In genomic region chr1:25068829-25069228, GRCh38 we compare ENCODE assay signal across 14 cellular contexts.
DNase-seq lines count a peak whose midpoint lies in the region; ATAC-seq and TF ChIP-seq lines count a peak whose summit lies in the region.
"Had no signal": no experiment of that assay in that cellular context is flagged by ENCODE, and none has a peak within 500 bp of the region (broad histone marks: within the 10 kb centered on the region; RNA-seq: fewer than 3 reads in every experiment).

No MANE protein-coding gene starts in this region.

- H3K4me1 Mint-ChIP-seq in chondrocyte (ENCODE audit: low read depth) = peaks cover 5% of the 10 kb centered on the region

- H3K36me3 ChIP-seq in cardiac muscle cell (no peaks in the 10 kb centered on the region), right atrium auricular region (no peaks in the 10 kb centered on the region), OCI-LY3 (replicated peaks; ENCODE audit: low read depth, low read length) (no peaks in the 10 kb centered on the region), upper lobe of right lung (no peaks in the 10 kb centered on the region)
- H3K36me3 ChIP-seq: tibial artery had no signal

- no peak overlapping the region for H3K27ac Mint-ChIP-seq in chondrocyte (ENCODE audit: unreplicated experiment)

- H3K4me3 ChIP-seq in cardiac muscle cell (no peak overlapping the region), right atrium auricular region (no peak overlapping the region), OCI-LY3 (ENCODE audit: low read length) (no peak overlapping the region), upper lobe of right lung (no peak overlapping the region)
- H3K4me3 ChIP-seq: mucosa of descending colon, tibial artery had no signal

- DNase-seq in cardiac muscle cell (ENCODE audit: low read depth in 1 of 2, low spot score in 1 of 2) = no peak
- DNase-seq in right atrium auricular region (ENCODE audit: low spot score) = no peak
- DNase-seq in chondrocyte (ENCODE audit: low spot score) = peak; percentile 41
- peak; percentile 26 for DNase-seq in upper lobe of right lung
- DNase-seq in ureter (ENCODE audit: low spot score) = no peak
- no peak for DNase-seq in OCI-M1 (lab: John Stamatoyannopoulos, UW)
- DNase-seq in NCI-H1694 (lab: John Stamatoyannopoulos, UW) = no peak
- DNase-seq: NCI-H1105 treated with DMSO at 0.1 percent for 48 hours, NCI-H446 treated with DMSO at 0.1 percent for 48 hours, tibial artery had no signal

- H3K9ac ChIP-seq in OCI-LY3 (ENCODE audit: low read length) = no peak overlapping the region
- H3K9ac ChIP-seq: parathyroid adenoma had no signal

- H2AFZ ChIP-seq in OCI-LY3 (ENCODE audit: low read depth, low read length) = no peak overlapping the region
- H2AFZ ChIP-seq: parathyroid adenoma had no signal

- intact Hi-C loops in upper lobe of right lung (cut with DNase I) = no loop called here

- no peaks in the 10 kb centered on the region for H3K36me3 Mint-ChIP-seq in chondrocyte (ENCODE audit: low read depth)

- H4K20me1 ChIP-seq in OCI-LY3 (ENCODE audit: insufficient read depth, low read length) = no peaks in the 10 kb centered on the region

- H3K79me2 ChIP-seq in OCI-LY3 (ENCODE audit: low read length) = no peaks in the 10 kb centered on the region
- H3K79me2 ChIP-seq: parathyroid adenoma had no signal

- no peak overlapping the region for H3K4me3 Mint-ChIP-seq in chondrocyte (ENCODE audit: unreplicated experiment)

- H3K27ac ChIP-seq in cardiac muscle cell (no peak overlapping the region), right atrium auricular region (no peak overlapping the region), OCI-LY3 (ENCODE audit: low read length) (no peak overlapping the region), upper lobe of right lung (no peak overlapping the region)
- H3K27ac ChIP-seq: parathyroid adenoma, tibial artery had no signal

- ATAC-seq in upper lobe of right lung = no peak
- ATAC-seq: mucosa of descending colon, Panc1 had no signal

- H3K4me2 ChIP-seq in OCI-LY3 (ENCODE audit: low read length) = no peak overlapping the region

- H3K9me3 ChIP-seq in cardiac muscle cell (ENCODE audit: low read depth) = no peaks in the 10 kb centered on the region
- H3K9me3 ChIP-seq in right atrium auricular region = no peaks in the 10 kb centered on the region
- no peaks in the 10 kb centered on the region for H3K9me3 ChIP-seq in OCI-LY3 (ENCODE audit: insufficient read depth, low read length)
- no peaks in the 10 kb centered on the region for H3K9me3 ChIP-seq in upper lobe of right lung
- H3K9me3 ChIP-seq: mucosa of descending colon, tibial artery had no signal

- H3K9me3 Mint-ChIP-seq in chondrocyte (ENCODE audit: low read depth) = no peaks in the 10 kb centered on the region

- no peaks in the 10 kb centered on the region for H3K27me3 ChIP-seq in cardiac muscle cell
- H3K27me3 ChIP-seq in right atrium auricular region = no peaks in the 10 kb centered on the region
- no peaks in the 10 kb centered on the region for H3K27me3 ChIP-seq in OCI-LY3 (ENCODE audit: low read depth, low read length)
- no peaks in the 10 kb centered on the region for H3K27me3 ChIP-seq in upper lobe of right lung

- TF ChIP-seq CTCF in cardiac muscle cell (IDR thresholded peaks at IDR 0.05; ENCODE audit: low read depth, low read length) = peak; percentile 3
- no peak for TF ChIP-seq CTCF in right atrium auricular region (IDR thresholded peaks at IDR 0.05)
- TF ChIP-seq CTCF in OCI-LY3 (IDR thresholded peaks at IDR 0.05; ENCODE audit: low read depth, low read length) = peak; percentile 31
- peak; percentile 23 for TF ChIP-seq CTCF in chondrocyte (IDR thresholded peaks at IDR 0.05)
- TF ChIP-seq CTCF in upper lobe of right lung (IDR thresholded peaks at IDR 0.05) = peak; percentile 10

- H3K27me3 Mint-ChIP-seq in chondrocyte (ENCODE audit: low read depth) = peaks cover 12% of the 10 kb centered on the region

- H3K4me1 ChIP-seq in cardiac muscle cell (ENCODE audit: low read depth) = peaks cover 8% of the 10 kb centered on the region
- H3K4me1 ChIP-seq in right atrium auricular region = peaks cover 0 to 5% of the 10 kb centered on the region in 2 donors
- H3K4me1 ChIP-seq in OCI-LY3 (ENCODE audit: low read length) = peaks cover 11% of the 10 kb centered on the region
- peaks cover 10% of the 10 kb centered on the region for H3K4me1 ChIP-seq in upper lobe of right lung
- H3K4me1 ChIP-seq: parathyroid adenoma had no signal

Comparison
In these comparisons a context has a peak if more than half of its experiments do, and no peak if none do; other contexts are left out.
1. CTCF ChIP-seq: peak in cardiac muscle cell (single experiment), OCI-LY3 (single experiment), chondrocyte (single experiment) and upper lobe of right lung (single experiment); none in right atrium auricular region (0 of 2).
2. DNase-seq: peak in chondrocyte (single experiment) and upper lobe of right lung (single experiment); none in cardiac muscle cell (0 of 2), right atrium auricular region (single experiment), ureter (single experiment), OCI-M1 (single experiment) and NCI-H1694 (single experiment).